Comparison of ENCODE assay signal across 31 cellular contexts in genomic region chr2:26997394-26997793, GRCh38.
"Had no signal": no experiment of that assay in that cellular context is flagged by ENCODE, and none has a peak within 500 bp of the region (broad histone marks: within the 10 kb centered on the region; RNA-seq: fewer than 3 reads in every experiment).

No MANE protein-coding gene starts in this region.

- H3K4me3 Mint-ChIP-seq: activated CD4-positive, alpha-beta memory T cell treated with anti-CD3 and anti-CD28 coated beads, Interleukin-2, amount 10 ng/mL, durations not matched to agents 7 days and 5 days; activated CD4-positive, alpha-beta T cell treated with anti-CD3 and anti-CD28 coated beads, Interleukin-2, amount 10 ng/mL, durations not matched to agents 7 days and 5 days; activated naive CD4-positive, alpha-beta T cell treated with anti-CD3 and anti-CD28 coated beads, Interleukin-2, amount 10 ng/mL, durations not matched to agents 7 days and 5 days; activated naive CD8-positive, alpha-beta T cell treated with anti-CD3 and anti-CD28 coated beads, Interleukin-2, amount 10 ng/mL, durations not matched to agents 7 days and 5 days; activated T-cell treated with anti-CD3 and anti-CD28 coated beads, Interleukin-2, amount 50 U/mL, for 24 hours; activated T-cell treated with anti-CD3 and anti-CD28 coated beads, Interleukin-2, amount 50 U/mL, for 72 hours; brain; T-helper 17 cell had no signal

- H3K27ac ChIP-seq: ascending aorta, breast epithelium, cardiac muscle cell, colonic mucosa, epithelial cell of prostate, esophagus squamous epithelium, gastroesophageal sphincter had no signal

- H3K4me1 ChIP-seq: ascending aorta, breast epithelium, colonic mucosa, esophagus squamous epithelium, gastroesophageal sphincter had no signal

- H3K9me3 ChIP-seq: ascending aorta, breast epithelium, colonic mucosa, esophagus squamous epithelium, gastroesophageal sphincter had no signal

- H3K27ac Mint-ChIP-seq: activated CD4-positive, alpha-beta memory T cell treated with anti-CD3 and anti-CD28 coated beads, Interleukin-2, amount 10 ng/mL, durations not matched to agents 7 days and 5 days; activated CD4-positive, alpha-beta T cell treated with anti-CD3 and anti-CD28 coated beads, Interleukin-2, amount 10 ng/mL, durations not matched to agents 7 days and 5 days; activated naive CD4-positive, alpha-beta T cell treated with anti-CD3 and anti-CD28 coated beads, Interleukin-2, amount 10 ng/mL, durations not matched to agents 7 days and 5 days; activated naive CD4-positive, alpha-beta T cell treated with anti-CD3 and anti-CD28 coated beads, Interleukin-2, amount 50 U/mL, for 72 hours; activated naive CD8-positive, alpha-beta T cell treated with anti-CD3 and anti-CD28 coated beads, Interleukin-2, amount 10 ng/mL, durations not matched to agents 7 days and 5 days; activated T-cell treated with anti-CD3 and anti-CD28 coated beads, Interleukin-2, amount 50 U/mL, for 24 hours; activated T-cell treated with anti-CD3 and anti-CD28 coated beads, Interleukin-2, amount 50 U/mL, for 72 hours; brain; T-helper 17 cell had no signal

- H3K27me3 Mint-ChIP-seq: activated T-cell treated with anti-CD3 and anti-CD28 coated beads, Interleukin-2, amount 50 U/mL, for 24 hours; T-helper 17 cell had no signal

- H3K4me1 Mint-ChIP-seq: activated CD4-positive, alpha-beta memory T cell treated with anti-CD3 and anti-CD28 coated beads, Interleukin-2, amount 10 ng/mL, durations not matched to agents 7 days and 5 days; activated CD4-positive, alpha-beta T cell treated with anti-CD3 and anti-CD28 coated beads, Interleukin-2, amount 10 ng/mL, durations not matched to agents 7 days and 5 days; activated naive CD4-positive, alpha-beta T cell treated with anti-CD3 and anti-CD28 coated beads, Interleukin-2, amount 10 ng/mL, durations not matched to agents 7 days and 5 days; activated naive CD8-positive, alpha-beta T cell treated with anti-CD3 and anti-CD28 coated beads, Interleukin-2, amount 10 ng/mL, durations not matched to agents 7 days and 5 days; T-helper 17 cell had no signal

- ATAC-seq: activated naive CD4-positive, alpha-beta T cell treated with anti-CD3 and anti-CD28 coated beads, Interleukin-2, amount 50 U/mL, for 72 hours; activated T-cell treated with anti-CD3 and anti-CD28 coated beads, Interleukin-2, amount 50 U/mL, for 72 hours; gastroesophageal sphincter; T-helper 17 cell had no signal

- DNase-seq: activated CD4-positive, alpha-beta memory T cell treated with anti-CD3 and anti-CD28 coated beads, Interleukin-2, amount 10 ng/mL, durations not matched to agents 7 days and 5 days; activated CD4-positive, alpha-beta T cell treated with anti-CD3 and anti-CD28 coated beads for 1 hour; activated CD4-positive, alpha-beta T cell treated with anti-CD3 and anti-CD28 coated beads for 4 hours; activated CD4-positive, alpha-beta T cell treated with anti-CD3 and anti-CD28 coated beads, Interleukin-2, amount 10 ng/mL, durations not matched to agents 7 days and 5 days; activated CD4-positive, alpha-beta T cell treated with anti-CD3 and anti-CD28 coated beads, Interleukin-2, amount 50 U/mL, for 4 hours; activated CD4-positive, CD25-positive, alpha-beta regulatory T cell; activated CD8-positive, alpha-beta memory T cell treated with anti-CD3 and anti-CD28 coated beads, Interleukin-2, amount 50 U/mL, for 48 hours; activated gamma-delta T cell; activated naive CD4-positive, alpha-beta T cell; activated naive CD4-positive, alpha-beta T cell treated with anti-CD3 and anti-CD28 coated beads, Interleukin-2, amount 10 ng/mL, durations not matched to agents 7 days and 5 days; activated naive CD8-positive, alpha-beta T cell treated with anti-CD3 and anti-CD28 coated beads, Interleukin-2, amount 10 ng/mL, durations not matched to agents 7 days and 5 days; activated T-cell treated with anti-CD3 and anti-CD28 coated beads for 4 hours; activated T-cell treated with anti-CD3 and anti-CD28 coated beads, Interleukin-2, amount 50 U/mL, for 24 hours; activated T-cell treated with anti-CD3 and anti-CD28 coated beads, Interleukin-2, amount 50 U/mL, for 72 hours; central memory CD4-positive, alpha-beta T cell; cerebellar nuclear complex; colonic mucosa; effector CD8-positive, alpha-beta T cell; esophagus squamous epithelium; foreskin melanocyte; T-helper 1 cell; T-helper 17 cell had no signal

- H3K36me3 ChIP-seq: ascending aorta, breast epithelium, cardiac muscle cell, colonic mucosa, esophagus squamous epithelium, gastroesophageal sphincter had no signal

- FAIRE-seq: endometrium, endothelial cell of umbilical vein had no signal

- H3K9me3 Mint-ChIP-seq: activated CD4-positive, alpha-beta memory T cell treated with anti-CD3 and anti-CD28 coated beads, Interleukin-2, amount 10 ng/mL, durations not matched to agents 7 days and 5 days; activated CD4-positive, alpha-beta T cell treated with anti-CD3 and anti-CD28 coated beads, Interleukin-2, amount 10 ng/mL, durations not matched to agents 7 days and 5 days; activated naive CD4-positive, alpha-beta T cell treated with anti-CD3 and anti-CD28 coated beads, Interleukin-2, amount 10 ng/mL, durations not matched to agents 7 days and 5 days; activated naive CD4-positive, alpha-beta T cell treated with anti-CD3 and anti-CD28 coated beads, Interleukin-2, amount 50 U/mL, for 72 hours; activated naive CD8-positive, alpha-beta T cell treated with anti-CD3 and anti-CD28 coated beads, Interleukin-2, amount 10 ng/mL, durations not matched to agents 7 days and 5 days; activated T-cell treated with anti-CD3 and anti-CD28 coated beads, Interleukin-2, amount 50 U/mL, for 24 hours; activated T-cell treated with anti-CD3 and anti-CD28 coated beads, Interleukin-2, amount 50 U/mL, for 72 hours; brain had no signal

- H3K36me3 Mint-ChIP-seq: activated naive CD4-positive, alpha-beta T cell treated with anti-CD3 and anti-CD28 coated beads, Interleukin-2, amount 10 ng/mL, durations not matched to agents 7 days and 5 days; activated naive CD4-positive, alpha-beta T cell treated with anti-CD3 and anti-CD28 coated beads, Interleukin-2, amount 50 U/mL, for 72 hours; activated naive CD8-positive, alpha-beta T cell treated with anti-CD3 and anti-CD28 coated beads, Interleukin-2, amount 10 ng/mL, durations not matched to agents 7 days and 5 days had no signal

- H3K27me3 ChIP-seq: ascending aorta, breast epithelium, cardiac muscle cell, colonic mucosa, esophagus squamous epithelium, gastroesophageal sphincter had no signal

- H3K4me3 ChIP-seq: ascending aorta, breast epithelium, cardiac muscle cell, colonic mucosa, esophagus squamous epithelium, gastroesophageal sphincter had no signal
